8 cellular contexts compared by ENCODE assay signal in the genomic region with DNA sequence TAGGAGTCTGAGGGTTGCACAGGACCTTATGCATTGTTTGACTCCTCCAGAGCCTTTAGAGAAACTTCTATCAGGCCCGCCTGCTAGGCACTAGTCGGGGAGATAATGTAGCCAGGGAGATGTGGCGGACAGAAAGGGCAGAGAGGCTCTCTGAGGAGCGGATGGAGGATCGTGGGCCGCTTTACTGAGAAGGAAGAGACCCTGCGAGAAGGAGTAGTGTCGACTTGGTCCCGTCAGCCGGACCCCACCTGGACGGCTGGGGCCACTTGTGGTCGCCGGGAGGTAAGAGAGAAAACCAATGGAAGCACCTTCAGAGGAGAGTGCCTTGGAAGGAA. TPM values are rescaled to one million over a fixed set of nuclear protein-coding genes. Genes with fewer than 3 reads are reported as not detected.
DNase-seq lines count a peak whose midpoint lies in the region; ATAC-seq, FAIRE-seq and TF ChIP-seq lines count a peak whose summit lies in the region.

No MANE protein-coding gene starts in this region.

- no peak for FAIRE-seq in bronchial epithelial cell (lab: Jason Lieb, UNC)

- peaks cover 9 to 29% of the 10 kb centered on the region in 2 donors for H3K4me1 ChIP-seq in muscle layer of duodenum (ENCODE audit: control insufficient read depth in 1 of 2, insufficient read depth in 2 of 2, low read length in 2 of 2)

- H3K36me3 ChIP-seq in bronchial epithelial cell (ENCODE audit: control insufficient read depth, insufficient read depth, low read length), result peaks cover 19% of the 10 kb centered on the region
- H3K36me3 ChIP-seq in muscle layer of duodenum (ENCODE audit: control insufficient read depth in 1 of 2, insufficient read depth in 2 of 2, low read length in 2 of 2), result peaks cover 15 to 22% of the 10 kb centered on the region in 2 donors

- H3K27me3 ChIP-seq in bronchial epithelial cell (ENCODE audit: control insufficient read depth, insufficient read depth, low read length) (no peaks in the 10 kb centered on the region), muscle layer of duodenum (ENCODE audit: low read depth, low read length) (no peaks in the 10 kb centered on the region)

- intact Hi-C loops in Right ventricle myocardium superior (cut with DNase I), result no loop called here
- intact Hi-C loops in Right ventricle myocardium inferior (cut with DNase I), result no loop called here

- TF ChIP-seq CTCF in bronchial epithelial cell (IDR thresholded peaks at IDR 0.05; ENCODE audit: insufficient read depth, low read length, severe bottlenecking), result no peak

- DNase-seq in Right ventricle myocardium superior (no peak), Right ventricle myocardium inferior (ENCODE audit: missing footprints) (no peak), bronchial epithelial cell (ENCODE audit: low read depth) (no peak), kidney glomerular epithelial cell (lab: John Stamatoyannopoulos, UW) (no peak), DMS153 treated with DMSO at 0.1 percent for 48 hours (lab: John Stamatoyannopoulos, UW; ENCODE audit: unreplicated experiment) (no peak), GDM1 (lab: John Stamatoyannopoulos, UW) (no peak)

- peak overlapping the region; percentile 97 for H3K27ac ChIP-seq in muscle layer of duodenum (ENCODE audit: low read length)

- peak overlapping the region; percentile 90 for H3K4me3 ChIP-seq in bronchial epithelial cell (ENCODE audit: low read depth, low read length)
- peak overlapping the region; percentile 96 to 99 for H3K4me3 ChIP-seq in muscle layer of duodenum (ENCODE audit: low read depth in 1 of 2, low read length in 2 of 2)

- ATAC-seq in Right ventricle myocardium superior (ENCODE audit: poor library complexity), result peak; percentile 6
- ATAC-seq in Right ventricle myocardium inferior, result no peak
- ATAC-seq in HG03571 (IDR thresholded peaks at IDR 0.05; ENCODE audit: unreplicated experiment), result peak; percentile 8

- H3K9me3 ChIP-seq in muscle layer of duodenum (ENCODE audit: control insufficient read depth in 1 of 2, low read length in 2 of 2), result no peaks in the 10 kb centered on the region

RNA-seq across cellular contexts. Expression of gene MCRS1, which starts 0.5 kb away (rescaled TPM):
- total RNA-seq in Right ventricle myocardium superior (83.0 TPM), Right ventricle myocardium inferior (88.9 TPM), bronchial epithelial cell (62.7 and 64.6 TPM in 2 replicates)

RNA-seq across cellular contexts. Expression of gene KCNH3, which starts 29.6 kb away (rescaled TPM):
- 0.16 TPM for total RNA-seq in Right ventricle myocardium superior
- 0.27 TPM for total RNA-seq in Right ventricle myocardium inferior
- under 0.01 TPM in 2 replicates for total RNA-seq in bronchial epithelial cell

RNA-seq across cellular contexts. Expression of gene FAM186B, which starts 37.0 kb away (rescaled TPM):
- total RNA-seq in Right ventricle myocardium superior (0.46 TPM), Right ventricle myocardium inferior (0.62 TPM), bronchial epithelial cell (0.13 and 0.26 TPM in 2 replicates)

RNA-seq across cellular contexts. Expression of gene PRPF40B, which starts 55.0 kb away (rescaled TPM):
- total RNA-seq in Right ventricle myocardium superior, result 19.1 TPM
- 17.1 TPM for total RNA-seq in Right ventricle myocardium inferior
- 16.3 and 21.4 TPM in 2 replicates for total RNA-seq in bronchial epithelial cell
